ENCODE assay signal across 13 cellular contexts in the genomic region with DNA sequence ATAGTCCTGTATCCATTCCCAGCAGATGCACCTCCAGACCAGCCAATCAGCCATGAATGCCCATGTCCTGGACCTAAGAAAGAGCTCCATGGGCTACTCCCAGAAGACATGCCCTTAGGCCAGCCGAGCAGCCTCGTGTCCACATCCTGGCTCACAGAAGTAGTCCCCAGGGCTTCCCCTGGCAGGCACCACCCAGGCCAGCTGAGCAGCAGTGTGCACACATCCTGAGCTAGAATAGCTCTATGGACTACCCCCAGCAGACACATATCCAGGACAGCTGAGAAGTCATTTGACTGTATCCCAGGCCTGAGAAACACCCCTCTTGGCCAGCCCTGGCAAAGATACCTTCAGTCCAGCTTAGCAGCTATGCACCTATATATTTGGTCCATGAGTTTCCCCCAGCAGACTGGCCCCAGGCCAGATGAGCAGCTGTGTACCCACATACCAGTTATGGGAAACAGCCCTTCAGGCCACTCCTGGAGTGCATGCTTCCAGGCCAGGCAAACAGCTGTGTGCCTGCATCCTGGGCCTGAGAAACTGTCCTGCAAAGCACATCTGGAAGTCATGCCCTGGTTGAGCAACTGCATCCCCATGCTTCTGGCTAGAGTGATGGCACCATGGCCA. TPM values are rescaled to one million over a fixed set of nuclear protein-coding genes. Genes with fewer than 3 reads are reported as not detected.
"Had no signal": no experiment of that assay in that cellular context is flagged by ENCODE, and none has a peak within 500 bp of the region (broad histone marks: within the 10 kb centered on the region; RNA-seq: fewer than 3 reads in every experiment).

No MANE protein-coding gene starts in this region.

RNA-seq across cellular contexts. Expression of gene TPTE, which starts 27.1 kb away (rescaled TPM):
- total RNA-seq: stomach, subcutaneous adipose tissue, suprapubic skin, temporal lobe, thoracic aorta, tibial nerve, transverse colon, upper lobe of left lung, upper lobe of right lung, ureter, urinary bladder, vagina had no signal
- polyA plus RNA-seq: stomach, thymus, urinary bladder had no signal
